Comparison of ENCODE assay signal across 15 cellular contexts in the genomic region with DNA sequence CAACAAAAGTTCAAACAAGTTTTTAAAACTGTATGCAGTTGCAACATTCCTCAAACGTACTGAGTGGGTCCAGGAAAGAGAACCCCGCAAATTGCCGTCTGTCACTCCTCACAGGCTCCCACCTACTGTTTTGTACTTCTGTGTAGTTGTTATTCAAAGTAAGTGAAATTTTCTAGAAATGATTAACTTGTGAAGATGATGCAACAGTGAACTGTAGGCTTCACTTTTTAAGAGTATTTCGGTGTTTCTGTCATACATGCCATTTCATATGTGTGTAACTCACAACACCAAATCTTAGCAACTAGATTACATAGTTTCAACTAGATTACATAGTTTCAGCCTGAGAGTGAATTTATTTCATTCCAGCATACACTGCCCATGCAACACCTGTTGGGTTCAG.
DNase-seq lines count a peak whose midpoint lies in the region; ATAC-seq and TF ChIP-seq lines count a peak whose summit lies in the region.
"Had no signal": no experiment of that assay in that cellular context is flagged by ENCODE, and none has a peak within 500 bp of the region (broad histone marks: within the 10 kb centered on the region; RNA-seq: fewer than 3 reads in every experiment).

No MANE protein-coding gene starts in this region.

- H2AFZ ChIP-seq in trophoblast cell (ENCODE audit: insufficient read depth, low read length, poor library complexity) (no peak overlapping the region), hepatocyte (no peak overlapping the region)

- H3K18ac ChIP-seq in trophoblast cell (ENCODE audit: low read length): no peak overlapping the region

- H4K12ac ChIP-seq in trophoblast cell (ENCODE audit: low read depth, low read length): no peak overlapping the region

- no peaks in the 10 kb centered on the region for H3K27me3 Mint-ChIP-seq in activated naive CD8-positive, alpha-beta T cell treated with anti-CD3 and anti-CD28 coated beads for 36 hours

- H3K79me1 ChIP-seq in trophoblast cell (ENCODE audit: low read length): peaks cover 2% of the 10 kb centered on the region

- no peak overlapping the region for H2AK5ac ChIP-seq in trophoblast cell (ENCODE audit: low read length)

- H3K27me3 ChIP-seq in adipocyte (replicated peaks; ENCODE audit: control insufficient read depth, insufficient read depth, low read length) (no peaks in the 10 kb centered on the region), trophoblast cell (ENCODE audit: insufficient read depth, low read length) (no peaks in the 10 kb centered on the region), hepatocyte (no peaks in the 10 kb centered on the region)

- H3K27ac Mint-ChIP-seq in activated naive CD8-positive, alpha-beta T cell treated with anti-CD3 and anti-CD28 coated beads for 36 hours: no peak overlapping the region
- H3K27ac Mint-ChIP-seq: CD14-positive monocyte had no signal

- H3K4me3 Mint-ChIP-seq in activated naive CD8-positive, alpha-beta T cell treated with anti-CD3 and anti-CD28 coated beads for 36 hours: no peak overlapping the region
- H3K4me3 Mint-ChIP-seq: CD14-positive monocyte had no signal

- H3K4me3 ChIP-seq in AG10803 (ENCODE audit: low read length) (no peak overlapping the region), adipocyte (ENCODE audit: low read length) (no peak overlapping the region), fibroblast of the aortic adventitia (ENCODE audit: low read depth, low read length) (no peak overlapping the region), trophoblast cell (ENCODE audit: low read depth, low read length) (no peak overlapping the region), hepatocyte (no peak overlapping the region)

- H3K4me1 ChIP-seq in adipocyte (ENCODE audit: control insufficient read depth, insufficient read depth, low read length): peaks cover 26% of the 10 kb centered on the region
- H3K4me1 ChIP-seq in trophoblast cell (ENCODE audit: control insufficient read depth in 1 of 2, insufficient read depth in 2 of 2, low read length in 2 of 2): peaks cover 2 to 3% of the 10 kb centered on the region in 2 experiments
- H3K4me1 ChIP-seq in hepatocyte (ENCODE audit: insufficient read depth): peaks cover 4% of the 10 kb centered on the region

- H3K9me2 ChIP-seq in hepatocyte (replicated peaks; ENCODE audit: insufficient read depth): no peaks in the 10 kb centered on the region

- no peaks in the 10 kb centered on the region for H4K20me1 ChIP-seq in hepatocyte (ENCODE audit: insufficient read depth, poor library complexity, severe bottlenecking)

- no peak overlapping the region for H2BK5ac ChIP-seq in trophoblast cell (ENCODE audit: low read depth, low read length, poor library complexity)

- no peak overlapping the region for H3K4ac ChIP-seq in trophoblast cell (ENCODE audit: low read depth, low read length)

- H3K27ac ChIP-seq in trophoblast cell (ENCODE audit: low read depth, low read length): no peak overlapping the region
- no peak overlapping the region for H3K27ac ChIP-seq in hepatocyte
- H3K27ac ChIP-seq: RWPE1 had no signal

- ATAC-seq in GM21447 (IDR thresholded peaks at IDR 0.05; ENCODE audit: unreplicated experiment): no peak

- no peaks in the 10 kb centered on the region for H3K36me3 Mint-ChIP-seq in activated naive CD8-positive, alpha-beta T cell treated with anti-CD3 and anti-CD28 coated beads for 36 hours
- H3K36me3 Mint-ChIP-seq: CD14-positive monocyte had no signal

- no peak overlapping the region for H2BK12ac ChIP-seq in trophoblast cell (ENCODE audit: low read length)

- peak; percentile 73 for DNase-seq in AG10803 (ENCODE audit: low read depth)
- peak; percentile 41 for DNase-seq in adipocyte (ENCODE audit: low read depth)
- DNase-seq in fibroblast of the aortic adventitia (ENCODE audit: low read depth): peak; percentile 38
- DNase-seq in trophoblast cell: peak in 1 of 2 donors; percentile 85
- no peak for DNase-seq in hepatocyte (ENCODE audit: low spot score)
- DNase-seq in kidney glomerular epithelial cell (lab: John Stamatoyannopoulos, UW): no peak
- DNase-seq in activated naive CD8-positive, alpha-beta T cell treated with anti-CD3 and anti-CD28 coated beads for 36 hours: no peak
- DNase-seq: COR-L47, NCI-H1105, NCI-H1694 treated with DMSO at 0.1 percent for 48 hours, NCI-H345, NCI-H526 treated with DMSO at 0.1 percent for 48 hours had no signal

- no CpG with 5 or more reads among the region's 4 CpGs for WGBS in trophoblast cell (ENCODE audit: extremely low coverage, insufficient coverage, insufficient read length)
- WGBS in hepatocyte (ENCODE audit: low lambda C conversion rate, missing lambda C conversion rate): 72% methylated on average over 4 of the region's 4 CpGs

- no peaks in the 10 kb centered on the region for H3K9me3 Mint-ChIP-seq in activated naive CD8-positive, alpha-beta T cell treated with anti-CD3 and anti-CD28 coated beads for 36 hours

- H3K23ac ChIP-seq in trophoblast cell (ENCODE audit: low read length): no peak overlapping the region

- H4K8ac ChIP-seq in trophoblast cell (ENCODE audit: low read depth, low read length): no peak overlapping the region

- H3K9ac ChIP-seq in adipocyte (ENCODE audit: low read length): no peak overlapping the region
- H3K9ac ChIP-seq in trophoblast cell (ENCODE audit: low read length): no peak overlapping the region

- no peak overlapping the region for H3K4me2 ChIP-seq in trophoblast cell (ENCODE audit: low read length)
- no peak overlapping the region for H3K4me2 ChIP-seq in hepatocyte

- H3K36me3 ChIP-seq in adipocyte (ENCODE audit: control insufficient read depth, insufficient read depth, low read length, severe bottlenecking) (no peaks in the 10 kb centered on the region), trophoblast cell (ENCODE audit: control insufficient read depth in 1 of 2, insufficient read depth in 2 of 2, low read length in 2 of 2) (no peaks in the 10 kb centered on the region), hepatocyte (replicated peaks; ENCODE audit: insufficient read depth, low read depth) (no peaks in the 10 kb centered on the region)

- H3K79me2 ChIP-seq in trophoblast cell (ENCODE audit: control insufficient read depth, insufficient read depth, low read length, poor library complexity) (no peaks in the 10 kb centered on the region), hepatocyte (no peaks in the 10 kb centered on the region)

- no peak overlapping the region for H3K14ac ChIP-seq in trophoblast cell (ENCODE audit: low read length)

- H4K91ac ChIP-seq in trophoblast cell (ENCODE audit: low read depth, low read length): no peak overlapping the region

- H3K9me3 ChIP-seq in adipocyte (ENCODE audit: control insufficient read depth, low read length) (no peaks in the 10 kb centered on the region), trophoblast cell (ENCODE audit: insufficient read depth, low read depth, low read length) (no peaks in the 10 kb centered on the region), hepatocyte (ENCODE audit: low read depth) (no peaks in the 10 kb centered on the region)

- peak overlapping the region; percentile 39 for H2BK120ac ChIP-seq in trophoblast cell (ENCODE audit: insufficient read depth, low read length, poor library complexity)

- peaks cover 1% of the 10 kb centered on the region for H3K4me1 Mint-ChIP-seq in activated naive CD8-positive, alpha-beta T cell treated with anti-CD3 and anti-CD28 coated beads for 36 hours

- TF ChIP-seq CTCF in AG10803 (conservative IDR thresholded peaks at IDR 0.05; ENCODE audit: low read length) (no peak), fibroblast of the aortic adventitia (IDR thresholded peaks at IDR 0.05; ENCODE audit: insufficient read depth, low read length) (no peak), hepatocyte (IDR thresholded peaks at IDR 0.05; ENCODE audit: poor library complexity) (no peak)

Comparison
In these comparisons a context has a peak if more than half of its experiments do, and no peak if none do; other contexts are left out.
1. DNase-seq: peak in AG10803 (single experiment), adipocyte (single experiment) and fibroblast of the aortic adventitia (single experiment); none in hepatocyte (single experiment), kidney glomerular epithelial cell (single experiment) and activated naive CD8-positive, alpha-beta T cell treated with anti-CD3 and anti-CD28 coated beads for 36 hours (single experiment).